9 cellular contexts compared by ENCODE assay signal in genomic region chr9:98075332-98075805, GRCh38. TPM values are rescaled to one million over a fixed set of nuclear protein-coding genes. Genes with fewer than 3 reads are reported as not detected.
DNase-seq lines count a peak whose midpoint lies in the region; ATAC-seq, FAIRE-seq and TF ChIP-seq lines count a peak whose summit lies in the region.
"Had no signal": no experiment of that assay in that cellular context is flagged by ENCODE, and none has a peak within 500 bp of the region (broad histone marks: within the 10 kb centered on the region; RNA-seq: fewer than 3 reads in every experiment).

No MANE protein-coding gene starts in this region.

- TF ChIP-seq POLR2A in H54 (IDR thresholded peaks at IDR 0.05; ENCODE audit: low read depth, low read length) (no peak), adrenal gland (IDR thresholded peaks at IDR 0.05) (no peak)

- H3K9me3 Mint-ChIP-seq in glutamatergic neuron (ENCODE audit: unreplicated experiment), result no peaks in the 10 kb centered on the region

- peaks cover 3% of the 10 kb centered on the region for H3K4me1 Mint-ChIP-seq in glutamatergic neuron (ENCODE audit: low read depth, unreplicated experiment)

- ATAC-seq in left lung, result peak; percentile 5
- ATAC-seq in GM18867 (IDR thresholded peaks at IDR 0.05; ENCODE audit: unreplicated experiment), result no peak
- ATAC-seq in HG03039 (IDR thresholded peaks at IDR 0.05; ENCODE audit: unreplicated experiment), result no peak

- no peak for TF ChIP-seq CTCF in 22Rv1 (IDR thresholded peaks at IDR 0.05)
- TF ChIP-seq CTCF in adrenal gland (IDR thresholded peaks at IDR 0.05), result no peak
- TF ChIP-seq CTCF in left lung (IDR thresholded peaks at IDR 0.05), result no peak
- no peak for TF ChIP-seq CTCF in glutamatergic neuron (IDR thresholded peaks at IDR 0.05; ENCODE audit: partially characterized antibody, unreplicated experiment)

- H3K27me3 ChIP-seq in adrenal gland (no peaks in the 10 kb centered on the region), left lung (no peaks in the 10 kb centered on the region)

- H3K4me3 ChIP-seq in adrenal gland (no peak overlapping the region), left lung (no peak overlapping the region)

- H3K27ac ChIP-seq in 22Rv1 (peak overlapping the region; percentile 96), adrenal gland (no peak overlapping the region), left lung (peak overlapping the region in 1 of 2 donors; percentile 48)
- H3K27ac ChIP-seq: KMS-11 had no signal

- DNase-seq in H54 (ENCODE audit: insufficient read length, low spot score) (peak; percentile 97), adrenal gland (peak in 4 of 7 donors; percentile 33 to 42 (median 38)), left lung (no peak), glutamatergic neuron (no peak), SK-N-DZ (ENCODE audit: low spot score) (no peak)

- H3K36me3 Mint-ChIP-seq in glutamatergic neuron (ENCODE audit: unreplicated experiment), result no peaks in the 10 kb centered on the region

- H3K36me3 ChIP-seq in adrenal gland (replicated peaks in 1 of 2) (peaks cover 0 to 17% of the 10 kb centered on the region in 2 donors), left lung (peaks cover 0 to 36% of the 10 kb centered on the region in 2 donors)

- no peak overlapping the region for H3K27ac Mint-ChIP-seq in glutamatergic neuron (ENCODE audit: unreplicated experiment)

- FAIRE-seq in H54 (lab: Jason Lieb, UNC), result peak; percentile 100

- no peaks in the 10 kb centered on the region for H3K27me3 Mint-ChIP-seq in glutamatergic neuron (ENCODE audit: unreplicated experiment)

- intact Hi-C loops in adrenal gland (cut with DNase I) (loop anchor here in 1 of 2 donors (10.0 kb wide), 2 partner anchors 129 to 189 kb away; no protein-coding TSS in a partner anchor), left lung (cut with DNase I) (loop anchor here in 1 of 2 donors (10.0 kb wide), 1 partner anchor 189 kb away; no protein-coding TSS in a partner anchor)

- H3K9me3 ChIP-seq in adrenal gland (replicated peaks in 1 of 3), result no peaks in the 10 kb centered on the region
- H3K9me3 ChIP-seq in left lung, result no peaks in the 10 kb centered on the region

- H3K4me1 ChIP-seq in adrenal gland (replicated peaks in 1 of 2) (no peaks in the 10 kb centered on the region), left lung (peaks cover 9 to 46% of the 10 kb centered on the region in 2 donors)

- 37 to 57% (median 54%) methylated on average over 6 of the region's 6 CpGs for WGBS in adrenal gland, 4 donors

- no peak overlapping the region for H3K4me3 Mint-ChIP-seq in glutamatergic neuron (ENCODE audit: unreplicated experiment)

RNA-seq across cellular contexts. Expression of gene NANS, which starts 18.8 kb away (rescaled TPM):
- 10 to 100 TPM; 24.2 to 78.6 (median 38.2) TPM for total RNA-seq in adrenal gland
- polyA plus RNA-seq in adrenal gland, result 10 to 100 TPM; 27.8 to 77.9 (median 38.4) TPM
- 10 to 100 TPM; 51.8 to 72.0 TPM for total RNA-seq in left lung
- 22.9 TPM for total RNA-seq in glutamatergic neuron (ENCODE audit: unreplicated experiment)
- polyA plus RNA-seq in SK-N-DZ (2014; cell fraction: cytosol; rRNA removed), result 53.1 and 63.8 TPM in 2 replicates
- polyA plus RNA-seq in SK-N-DZ (2014; cell fraction: nucleus; rRNA removed), result 26.3 and 35.6 TPM in 2 replicates

RNA-seq across cellular contexts. Expression of gene TRIM14, which starts 43.7 kb away (rescaled TPM):
- 10 to 100 TPM in 7 of 8 donors, 1 to 10 TPM in 1; 8.8 to 24.8 (median 14.5) TPM for total RNA-seq in adrenal gland
- polyA plus RNA-seq in adrenal gland, result 1 to 10 TPM; 2.6 to 7.1 (median 6.2) TPM
- 10 to 100 TPM; 26.8 to 37.2 TPM for total RNA-seq in left lung
- 0.71 TPM for total RNA-seq in glutamatergic neuron (ENCODE audit: unreplicated experiment)
- polyA plus RNA-seq in SK-N-DZ (2014; cell fraction: cytosol; rRNA removed), result 10.3 and 10.5 TPM in 2 replicates
- 5.2 and 14.6 TPM in 2 replicates for polyA plus RNA-seq in SK-N-DZ (2014; cell fraction: nucleus; rRNA removed)

Comparison
In these comparisons a context has a peak if more than half of its experiments do, and no peak if none do; other contexts are left out.
1. DNase-seq: peak in H54 (single experiment) and adrenal gland (4 of 7); none in left lung (0 of 2), glutamatergic neuron (single experiment) and SK-N-DZ (single experiment).